ENCODE assay signal across 2 cellular contexts in the genomic region with DNA sequence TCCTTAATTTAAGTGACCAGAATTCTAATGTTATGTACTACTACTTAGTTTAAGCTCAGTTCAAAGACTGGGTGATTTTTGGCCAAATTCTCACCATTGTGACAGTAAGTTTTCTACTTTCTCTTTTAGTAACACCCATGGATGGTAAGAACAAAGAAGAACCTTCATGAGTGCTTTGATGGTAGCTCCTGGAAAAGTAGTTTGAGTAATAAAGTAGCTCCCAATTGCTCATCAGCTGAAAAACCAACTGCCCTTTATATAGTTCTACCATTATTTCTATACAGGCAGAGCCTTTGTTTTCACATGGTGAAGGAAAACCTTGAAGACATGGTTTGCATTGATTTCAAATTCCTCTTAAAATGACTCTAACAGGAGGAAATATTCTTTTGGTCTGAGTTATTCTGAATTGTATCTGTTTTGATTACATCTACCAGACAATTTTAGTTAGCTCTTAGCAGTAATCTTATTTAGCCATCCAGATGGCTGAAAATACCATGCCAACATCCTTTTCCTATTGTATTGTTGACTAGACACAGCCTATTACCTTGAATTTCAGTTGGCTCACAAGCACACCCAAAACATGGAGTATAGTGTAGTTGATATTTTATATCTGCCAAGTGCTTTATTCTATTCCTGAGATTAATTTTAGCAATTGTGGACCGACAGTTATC.
A peak's percentile ranks its signal among the peaks of the same experiment; 100 is the strongest.
TF ChIP-seq lines count a peak whose summit lies in the region.

No MANE protein-coding gene starts in this region.

TF ChIP-seq in A549, 52 proteins besides CTCF, POLR2A, EP300 and RAD21 (continued from another document):
- TF ChIP-seq, protein P1, sequence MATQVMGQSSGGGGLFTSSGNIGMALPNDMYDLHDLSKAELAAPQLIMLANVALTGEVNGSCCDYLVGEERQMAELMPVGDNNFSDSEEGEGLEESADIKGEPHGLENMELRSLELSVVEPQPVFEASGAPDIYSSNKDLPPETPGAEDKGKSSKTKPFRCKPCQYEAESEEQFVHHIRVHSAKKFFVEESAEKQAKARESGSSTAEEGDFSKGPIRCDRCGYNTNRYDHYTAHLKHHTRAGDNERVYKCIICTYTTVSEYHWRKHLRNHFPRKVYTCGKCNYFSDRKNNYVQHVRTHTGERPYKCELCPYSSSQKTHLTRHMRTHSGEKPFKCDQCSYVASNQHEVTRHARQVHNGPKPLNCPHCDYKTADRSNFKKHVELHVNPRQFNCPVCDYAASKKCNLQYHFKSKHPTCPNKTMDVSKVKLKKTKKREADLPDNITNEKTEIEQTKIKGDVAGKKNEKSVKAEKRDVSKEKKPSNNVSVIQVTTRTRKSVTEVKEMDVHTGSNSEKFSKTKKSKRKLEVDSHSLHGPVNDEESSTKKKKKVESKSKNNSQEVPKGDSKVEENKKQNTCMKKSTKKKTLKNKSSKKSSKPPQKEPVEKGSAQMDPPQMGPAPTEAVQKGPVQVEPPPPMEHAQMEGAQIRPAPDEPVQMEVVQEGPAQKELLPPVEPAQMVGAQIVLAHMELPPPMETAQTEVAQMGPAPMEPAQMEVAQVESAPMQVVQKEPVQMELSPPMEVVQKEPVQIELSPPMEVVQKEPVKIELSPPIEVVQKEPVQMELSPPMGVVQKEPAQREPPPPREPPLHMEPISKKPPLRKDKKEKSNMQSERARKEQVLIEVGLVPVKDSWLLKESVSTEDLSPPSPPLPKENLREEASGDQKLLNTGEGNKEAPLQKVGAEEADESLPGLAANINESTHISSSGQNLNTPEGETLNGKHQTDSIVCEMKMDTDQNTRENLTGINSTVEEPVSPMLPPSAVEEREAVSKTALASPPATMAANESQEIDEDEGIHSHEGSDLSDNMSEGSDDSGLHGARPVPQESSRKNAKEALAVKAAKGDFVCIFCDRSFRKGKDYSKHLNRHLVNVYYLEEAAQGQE (IDR thresholded peaks at IDR 0.05) = no peak
- TF ChIP-seq MAFK (IDR thresholded peaks at IDR 0.05; ENCODE audit: partially characterized antibody) (no peak), SMC3 (IDR thresholded peaks at IDR 0.05) (no peak), FOSB (CRISPR knock-in tag; IDR thresholded peaks at IDR 0.05) (no peak), CHD4 (IDR thresholded peaks at IDR 0.05; ENCODE audit: borderline replicate concordance) (no peak), SREBF2 (IDR thresholded peaks at IDR 0.05) (no peak), GATA3 (IDR thresholded peaks at IDR 0.05; ENCODE audit: borderline replicate concordance) (no peak), TFCP2L1 (CRISPR knock-in tag; IDR thresholded peaks at IDR 0.05) (no peak), HOXA7 (CRISPR knock-in tag; IDR thresholded peaks at IDR 0.05) (no peak)
- TF ChIP-seq, protein P2, sequence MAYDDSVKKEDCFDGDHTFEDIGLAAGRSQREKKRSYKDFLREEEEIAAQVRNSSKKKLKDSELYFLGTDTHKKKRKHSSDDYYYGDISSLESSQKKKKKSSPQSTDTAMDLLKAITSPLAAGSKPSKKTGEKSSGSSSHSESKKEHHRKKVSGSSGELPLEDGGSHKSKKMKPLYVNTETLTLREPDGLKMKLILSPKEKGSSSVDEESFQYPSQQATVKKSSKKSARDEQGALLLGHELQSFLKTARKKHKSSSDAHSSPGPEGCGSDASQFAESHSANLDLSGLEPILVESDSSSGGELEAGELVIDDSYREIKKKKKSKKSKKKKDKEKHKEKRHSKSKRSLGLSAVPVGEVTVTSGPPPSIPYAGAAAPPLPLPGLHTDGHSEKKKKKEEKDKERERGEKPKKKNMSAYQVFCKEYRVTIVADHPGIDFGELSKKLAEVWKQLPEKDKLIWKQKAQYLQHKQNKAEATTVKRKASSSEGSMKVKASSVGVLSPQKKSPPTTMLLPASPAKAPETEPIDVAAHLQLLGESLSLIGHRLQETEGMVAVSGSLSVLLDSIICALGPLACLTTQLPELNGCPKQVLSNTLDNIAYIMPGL (CRISPR knock-in tag; IDR thresholded peaks at IDR 0.05; ENCODE audit: borderline replicate concordance) = no peak
- TF ChIP-seq, protein P3, sequence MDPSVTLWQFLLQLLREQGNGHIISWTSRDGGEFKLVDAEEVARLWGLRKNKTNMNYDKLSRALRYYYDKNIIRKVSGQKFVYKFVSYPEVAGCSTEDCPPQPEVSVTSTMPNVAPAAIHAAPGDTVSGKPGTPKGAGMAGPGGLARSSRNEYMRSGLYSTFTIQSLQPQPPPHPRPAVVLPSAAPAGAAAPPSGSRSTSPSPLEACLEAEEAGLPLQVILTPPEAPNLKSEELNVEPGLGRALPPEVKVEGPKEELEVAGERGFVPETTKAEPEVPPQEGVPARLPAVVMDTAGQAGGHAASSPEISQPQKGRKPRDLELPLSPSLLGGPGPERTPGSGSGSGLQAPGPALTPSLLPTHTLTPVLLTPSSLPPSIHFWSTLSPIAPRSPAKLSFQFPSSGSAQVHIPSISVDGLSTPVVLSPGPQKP (IDR thresholded peaks at IDR 0.05; ENCODE audit: low read depth, low read length) = no peak
- TF ChIP-seq, protein P4, sequence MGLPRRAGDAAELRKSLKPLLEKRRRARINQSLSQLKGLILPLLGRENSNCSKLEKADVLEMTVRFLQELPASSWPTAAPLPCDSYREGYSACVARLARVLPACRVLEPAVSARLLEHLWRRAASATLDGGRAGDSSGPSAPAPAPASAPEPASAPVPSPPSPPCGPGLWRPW (IDR thresholded peaks at IDR 0.05) = no peak

TF ChIP-seq in SK-N-SH, 30 proteins besides CTCF, POLR2A, EP300 and RAD21 (continued from another document):
- TF ChIP-seq, protein P5, sequence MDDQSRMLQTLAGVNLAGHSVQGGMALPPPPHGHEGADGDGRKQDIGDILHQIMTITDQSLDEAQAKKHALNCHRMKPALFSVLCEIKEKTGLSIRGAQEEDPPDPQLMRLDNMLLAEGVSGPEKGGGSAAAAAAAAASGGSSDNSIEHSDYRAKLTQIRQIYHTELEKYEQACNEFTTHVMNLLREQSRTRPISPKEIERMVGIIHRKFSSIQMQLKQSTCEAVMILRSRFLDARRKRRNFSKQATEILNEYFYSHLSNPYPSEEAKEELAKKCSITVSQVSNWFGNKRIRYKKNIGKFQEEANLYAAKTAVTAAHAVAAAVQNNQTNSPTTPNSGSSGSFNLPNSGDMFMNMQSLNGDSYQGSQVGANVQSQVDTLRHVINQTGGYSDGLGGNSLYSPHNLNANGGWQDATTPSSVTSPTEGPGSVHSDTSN (IDR thresholded peaks at IDR 0.05) = no peak
- TF ChIP-seq SMC3 (IDR thresholded peaks at IDR 0.05; ENCODE audit: low read depth, low read length) (no peak), TAF1 (IDR thresholded peaks at IDR 0.05; ENCODE audit: borderline replicate concordance, low read depth, low read length) (no peak), CHD2 (IDR thresholded peaks at IDR 0.05; ENCODE audit: low read length, partially characterized antibody) (peak; percentile 58), YY1 (IDR thresholded peaks at IDR 0.05; ENCODE audit: low read depth) (no peak), TCF12 (IDR thresholded peaks at IDR 0.05) (peak; percentile 43; the same call in 1 of the 2 replicates), RCOR1 (IDR thresholded peaks at IDR 0.05; ENCODE audit: low read length) (peak; percentile 77; the same call in 1 of the 2 replicates), FOXM1 (IDR thresholded peaks at IDR 0.05; ENCODE audit: low read depth) (no peak), RFX5 (IDR thresholded peaks at IDR 0.05; ENCODE audit: low read length) (no peak), GATA2 (CRISPR knock-in tag; IDR thresholded peaks at IDR 0.05) (peak; percentile 63), MXI1 (IDR thresholded peaks at IDR 0.05; ENCODE audit: low read depth, low read length) (no peak), FOXJ3 (CRISPR knock-in tag; IDR thresholded peaks at IDR 0.05) (no peak), ELF1 (IDR thresholded peaks at IDR 0.05) (no peak), JUND (IDR thresholded peaks at IDR 0.05) (no peak), TEAD4 (IDR thresholded peaks at IDR 0.05; ENCODE audit: borderline replicate concordance, insufficient read depth) (no peak), GABPA (IDR thresholded peaks at IDR 0.05; ENCODE audit: low read depth) (no peak), RXRA (IDR thresholded peaks at IDR 0.05; ENCODE audit: borderline replicate concordance, low read depth) (no peak), SIN3A (IDR thresholded peaks at IDR 0.05; ENCODE audit: borderline replicate concordance, low read depth, low read length) (no peak), NFIC (IDR thresholded peaks at IDR 0.05; ENCODE audit: borderline replicate concordance) (no peak), NRF1 (IDR thresholded peaks at IDR 0.05; ENCODE audit: low read depth, low read length) (no peak), MEF2A (IDR thresholded peaks at IDR 0.05; ENCODE audit: borderline replicate concordance, low read depth) (no peak), FOSL2 (IDR thresholded peaks at IDR 0.05; ENCODE audit: borderline replicate concordance, low read depth) (no peak), POLR2AphosphoS5 (IDR thresholded peaks at IDR 0.05; ENCODE audit: low read depth, low read length) (peak; percentile 34; the same call in 1 of the 2 replicates)
- TF ChIP-seq, protein P6, sequence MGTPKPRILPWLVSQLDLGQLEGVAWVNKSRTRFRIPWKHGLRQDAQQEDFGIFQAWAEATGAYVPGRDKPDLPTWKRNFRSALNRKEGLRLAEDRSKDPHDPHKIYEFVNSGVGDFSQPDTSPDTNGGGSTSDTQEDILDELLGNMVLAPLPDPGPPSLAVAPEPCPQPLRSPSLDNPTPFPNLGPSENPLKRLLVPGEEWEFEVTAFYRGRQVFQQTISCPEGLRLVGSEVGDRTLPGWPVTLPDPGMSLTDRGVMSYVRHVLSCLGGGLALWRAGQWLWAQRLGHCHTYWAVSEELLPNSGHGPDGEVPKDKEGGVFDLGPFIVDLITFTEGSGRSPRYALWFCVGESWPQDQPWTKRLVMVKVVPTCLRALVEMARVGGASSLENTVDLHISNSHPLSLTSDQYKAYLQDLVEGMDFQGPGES (IDR thresholded peaks at IDR 0.05; ENCODE audit: low read depth, low read length) = no peak
- TF ChIP-seq, protein P7, sequence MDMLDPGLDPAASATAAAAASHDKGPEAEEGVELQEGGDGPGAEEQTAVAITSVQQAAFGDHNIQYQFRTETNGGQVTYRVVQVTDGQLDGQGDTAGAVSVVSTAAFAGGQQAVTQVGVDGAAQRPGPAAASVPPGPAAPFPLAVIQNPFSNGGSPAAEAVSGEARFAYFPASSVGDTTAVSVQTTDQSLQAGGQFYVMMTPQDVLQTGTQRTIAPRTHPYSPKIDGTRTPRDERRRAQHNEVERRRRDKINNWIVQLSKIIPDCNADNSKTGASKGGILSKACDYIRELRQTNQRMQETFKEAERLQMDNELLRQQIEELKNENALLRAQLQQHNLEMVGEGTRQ (IDR thresholded peaks at IDR 0.05; ENCODE audit: borderline replicate concordance, low read depth, low read length) = no peak
- TF ChIP-seq, protein P1 (IDR thresholded peaks at IDR 0.05; ENCODE audit: low read depth, low read length) = no peak
- TF ChIP-seq, protein P8, sequence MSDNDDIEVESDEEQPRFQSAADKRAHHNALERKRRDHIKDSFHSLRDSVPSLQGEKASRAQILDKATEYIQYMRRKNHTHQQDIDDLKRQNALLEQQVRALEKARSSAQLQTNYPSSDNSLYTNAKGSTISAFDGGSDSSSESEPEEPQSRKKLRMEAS (IDR thresholded peaks at IDR 0.05; ENCODE audit: low read depth) = no peak
- TF ChIP-seq, protein P9, sequence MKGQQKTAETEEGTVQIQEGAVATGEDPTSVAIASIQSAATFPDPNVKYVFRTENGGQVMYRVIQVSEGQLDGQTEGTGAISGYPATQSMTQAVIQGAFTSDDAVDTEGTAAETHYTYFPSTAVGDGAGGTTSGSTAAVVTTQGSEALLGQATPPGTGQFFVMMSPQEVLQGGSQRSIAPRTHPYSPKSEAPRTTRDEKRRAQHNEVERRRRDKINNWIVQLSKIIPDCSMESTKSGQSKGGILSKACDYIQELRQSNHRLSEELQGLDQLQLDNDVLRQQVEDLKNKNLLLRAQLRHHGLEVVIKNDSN (IDR thresholded peaks at IDR 0.05; ENCODE audit: borderline replicate concordance, low read depth) = no peak
TF ChIP-seq in SK-N-SH: peak in this region for 5.
